ENCODE assay signal across 28 cellular contexts in the genomic region with DNA sequence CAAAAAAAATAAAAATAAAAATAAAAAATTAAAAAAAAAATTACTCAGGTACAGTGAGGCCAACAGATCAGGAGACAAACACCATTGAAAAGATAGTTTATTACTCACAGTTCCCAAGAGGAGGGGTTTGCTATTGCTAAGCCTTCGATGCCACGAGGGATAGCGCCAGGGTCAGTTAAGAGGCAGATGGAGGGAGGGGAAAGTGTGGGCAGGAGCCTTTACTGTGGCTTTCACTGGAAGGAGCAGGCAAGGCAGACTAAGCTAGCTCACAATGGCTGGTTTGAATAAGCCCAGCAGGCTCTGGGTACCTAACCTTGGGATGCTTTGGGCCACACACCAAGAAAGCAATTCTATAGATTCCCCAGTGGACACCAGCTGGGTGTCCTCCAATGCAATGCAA. TPM values are rescaled to one million over a fixed set of nuclear protein-coding genes. Genes with fewer than 3 reads are reported as not detected.
"Had no signal": no experiment of that assay in that cellular context is flagged by ENCODE, and none has a peak within 500 bp of the region (broad histone marks: within the 10 kb centered on the region; RNA-seq: fewer than 3 reads in every experiment).

No MANE protein-coding gene starts in this region.

- H3K9me3 ChIP-seq: esophagus squamous epithelium, heart right ventricle, lower lobe of right lung, neutrophil, pancreas, right lobe of liver, testis, tibial artery, upper lobe of left lung had no signal

- H3K4me3 Mint-ChIP-seq: effector memory CD8-positive, alpha-beta T cell; immature natural killer cell; natural killer cell; stimulated activated naive B cell treated with anti-CD40 and anti-IgM and Interleukin-4, amounts not matched to agents 10 μg/mL and 1 μg/mL and 100 μg/mL, for 72 hours had no signal

- H3K27ac Mint-ChIP-seq: effector memory CD8-positive, alpha-beta T cell had no signal

- H3K27me3 ChIP-seq: right lobe of liver, testis had no signal

- H3K9me3 Mint-ChIP-seq: effector memory CD8-positive, alpha-beta T cell; immature natural killer cell; natural killer cell had no signal

- H3K4me1 ChIP-seq: esophagus squamous epithelium, pancreas, right lobe of liver, tibial artery had no signal

- H3K4me3 ChIP-seq: esophagus squamous epithelium, heart right ventricle, lower lobe of right lung, pancreas, right lobe of liver, testis, tibial artery, upper lobe of left lung had no signal

- H3K36me3 ChIP-seq: esophagus squamous epithelium, heart right ventricle, lower lobe of right lung, neutrophil, pancreas, right lobe of liver, tibial artery, upper lobe of left lung had no signal

- H3K36me3 Mint-ChIP-seq: immature natural killer cell; natural killer cell; stimulated activated naive B cell treated with anti-CD40 and anti-IgM and Interleukin-4, amounts not matched to agents 10 μg/mL and 1 μg/mL and 100 μg/mL, for 72 hours had no signal

- DNase-seq: cortex of kidney; effector memory CD8-positive, alpha-beta T cell; erythroblast; esophagus squamous epithelium; foreskin melanocyte; glutamatergic neuron; heart right ventricle; hippocampal formation; immature natural killer cell; islet precursor cell; kidney glomerular epithelial cell; left ventricle myocardium superior; lower lobe of right lung; natural killer cell; pancreas; retina; small intestine; stimulated activated CD4-positive, alpha-beta T cell treated with anti-CD3 and anti-CD28 coated beads, Interleukin-15, amount 100 ng/mL, for 24 hours; stimulated activated CD4-positive, alpha-beta T cell treated with anti-CD3 and anti-CD28 coated beads, Interleukin-2, amount 100 ng/mL, for 48 hours; stimulated activated naive B cell treated with anti-CD40 and anti-IgM and Interleukin-4, amounts not matched to agents 10 μg/mL and 1 μg/mL and 100 μg/mL, for 72 hours; substantia nigra; testis; tibial artery; upper lobe of left lung had no signal

- H3K27ac ChIP-seq: esophagus squamous epithelium, heart right ventricle, lower lobe of right lung, neutrophil, pancreas, right lobe of liver, testis, tibial artery, upper lobe of left lung had no signal

- ATAC-seq: effector memory CD8-positive, alpha-beta T cell; heart right ventricle; left ventricle myocardium superior; lower lobe of right lung; natural killer cell; pancreas; right lobe of liver; stimulated activated naive B cell treated with anti-CD40 and anti-IgM and Interleukin-4, amounts not matched to agents 10 μg/mL and 1 μg/mL and 100 μg/mL, for 72 hours had no signal

RNA-seq across cellular contexts. Expression of gene TRIM17, which starts 57.8 kb away (rescaled TPM):
- total RNA-seq: dermis microvascular lymphatic vessel endothelial cell, pulmonary artery endothelial cell, right lobe of liver had no signal
